Comparison of ENCODE assay signal across 9 cellular contexts in genomic region chr10:96287392-96288105, GRCh38. TPM values are rescaled to one million over a fixed set of nuclear protein-coding genes. Genes with fewer than 3 reads are reported as not detected.
DNase-seq lines count a peak whose midpoint lies in the region; ATAC-seq and TF ChIP-seq lines count a peak whose summit lies in the region.
"Had no signal": no experiment of that assay in that cellular context is flagged by ENCODE, and none has a peak within 500 bp of the region (broad histone marks: within the 10 kb centered on the region; RNA-seq: fewer than 3 reads in every experiment).

No MANE protein-coding gene starts in this region.

- 5 to 16% methylated on average over 6 of the region's 6 CpGs for WGBS in sigmoid colon, 2 donors

- CTCF ChIA-PET in MCF 10A (lab: Yijun Ruan, JAX) = interaction anchor here (0.5 to 3.1 kb wide), 14 partner anchors 15 to 593 kb away, joined by 3 to 41 read pairs (median 3); partner anchors contain the start of genes BLNK and ZNF518A

- no peaks in the 10 kb centered on the region for H3K36me3 ChIP-seq in sigmoid colon

- DNase-seq in GM12864 (ENCODE audit: low read depth) (peak; percentile 87), HT-29 (ENCODE audit: low spot score) (peak; percentile 68), MCF 10A (ENCODE audit: unreplicated experiment) (peak; percentile 66), sigmoid colon (no peak), cardiac septum (ENCODE audit: low spot score) (no peak), AG08396 (ENCODE audit: low spot score) (no peak), ureter (ENCODE audit: low spot score) (no peak)

- H3K4me1 ChIP-seq in sigmoid colon = peaks cover 0 to 20% (median 10%) of the 10 kb centered on the region in 4 donors

- no peak overlapping the region for H3K4me3 Mint-ChIP-seq in MCF 10A (ENCODE audit: unreplicated experiment)

- ATAC-seq in GM21526 (IDR thresholded peaks at IDR 0.05; ENCODE audit: low FRiP score, unreplicated experiment) = peak; percentile 57

- peak overlapping the region; percentile 68 for H3K27ac Mint-ChIP-seq in MCF 10A (ENCODE audit: low read depth, unreplicated experiment)

- no peak for TF ChIP-seq EP300 in sigmoid colon (IDR thresholded peaks at IDR 0.05)

- H3K27me3 ChIP-seq in sigmoid colon = no peaks in the 10 kb centered on the region

- POLR2A ChIA-PET in MCF 10A (lab: Yijun Ruan, JAX) = interaction anchor here (0.7 to 4.0 kb wide), 9 partner anchors 11 to 594 kb away, joined by 3 to 28 read pairs (median 3); partner anchors contain the start of genes BLNK, CCNJ and TCTN3

- no peak for TF ChIP-seq POLR2A in sigmoid colon (IDR thresholded peaks at IDR 0.05)

- peak overlapping the region in 3 of 4 donors; percentile 20 to 43 (median 23) for H3K27ac ChIP-seq in sigmoid colon

- H3K4me1 Mint-ChIP-seq in MCF 10A (ENCODE audit: insufficient read depth, unreplicated experiment) = peaks cover 11% of the 10 kb centered on the region

- H3K4me3 ChIP-seq in GM12864 (ENCODE audit: low read depth, low read length) (peak overlapping the region; percentile 39), sigmoid colon (no peak overlapping the region)
- H3K4me3 ChIP-seq: lung had no signal

- H3K9me3 ChIP-seq in sigmoid colon = no peaks in the 10 kb centered on the region

- no peaks in the 10 kb centered on the region for H3K27me3 Mint-ChIP-seq in MCF 10A (ENCODE audit: insufficient read depth, unreplicated experiment)

- TF ChIP-seq CTCF in GM12864 (IDR thresholded peaks at IDR 0.05; ENCODE audit: low read depth, low read length, missing control alignments) (no peak), MCF 10A (IDR thresholded peaks at IDR 0.05; ENCODE audit: unreplicated experiment) (no peak), sigmoid colon (IDR thresholded peaks at IDR 0.05) (no peak)

- intact Hi-C loops in MCF 10A (cut with micrococcal nuclease) = no loop called here
- intact Hi-C loops in sigmoid colon (cut with DNase I) = no loop called here
- intact Hi-C loops in cardiac septum (cut with DNase I) = no loop called here

- no TSS peak for BruUV-seq in MCF 10A (replicated peaks; lab: Mats Ljungman, UMichigan)

- H3K9me3 Mint-ChIP-seq in MCF 10A (ENCODE audit: unreplicated experiment) = no peaks in the 10 kb centered on the region

- no peaks in the 10 kb centered on the region for H3K36me3 Mint-ChIP-seq in MCF 10A (ENCODE audit: insufficient read depth, unreplicated experiment)

RNA-seq across cellular contexts. Expression of gene BLNK, which starts 16.2 kb away (rescaled TPM):
- 0.08 and 0.16 TPM in 2 replicates for total RNA-seq in HT-29 (2014; rRNA removed; shearing (Covaris generic))
- total RNA-seq in MCF 10A (2022) (1.0 and 1.1 TPM in 2 replicates), sigmoid colon (1 to 10 TPM in 3 of 4 donors, under 1 TPM in 1; 0.99 to 2.2 (median 1.6) TPM), cardiac septum (0.86 TPM), ureter (56.4 TPM)
- 10 to 100 TPM in 1 of 3 donors, 1 to 10 TPM in 2; 8.6 to 24.0 (median 9.6) TPM for polyA plus RNA-seq in sigmoid colon

RNA-seq across cellular contexts. Expression of gene DNTT, which starts 16.7 kb away (rescaled TPM):
- total RNA-seq in HT-29 (2014; rRNA removed; shearing (Covaris generic)) = not detected in 2 replicates
- total RNA-seq in MCF 10A (2022) (not detected in 2 replicates), sigmoid colon (not detected), cardiac septum (not detected), ureter (not detected)
- not detected for polyA plus RNA-seq in sigmoid colon
- total RNA-seq: lung had no signal
- polyA plus RNA-seq: lung had no signal

Comparison
In these comparisons a context has a peak if more than half of its experiments do, and no peak if none do; other contexts are left out.
1. DNase-seq: peak in GM12864 (single experiment), HT-29 (single experiment) and MCF 10A (single experiment); none in sigmoid colon (single experiment), cardiac septum (single experiment), AG08396 (single experiment) and ureter (single experiment).
2. RNA of gene BLNK, which starts 16.2 kb away (total RNA-seq): 56.4 TPM in ureter (single experiment); 0.99 to 2.2 TPM in sigmoid colon, 1.0 to 1.1 TPM in MCF 10A, 0.86 TPM in cardiac septum (single experiment) and 0.08 to 0.16 TPM in HT-29; every median in the first group is over 10 times any median in the second.